Comparison of ENCODE assay signal across 20 cellular contexts in genomic region chr16:12780467-12780866, GRCh38.
"Had no signal": no experiment of that assay in that cellular context is flagged by ENCODE, and none has a peak within 500 bp of the region (broad histone marks: within the 10 kb centered on the region; RNA-seq: fewer than 3 reads in every experiment).

No MANE protein-coding gene starts in this region.

- ATAC-seq: foreskin keratinocyte, gastroesophageal sphincter, heart right ventricle, left cardiac atrium, left lung, left ventricle myocardium superior, lower lobe of right lung had no signal

- H3K36me3 ChIP-seq: colonic mucosa had no signal

- H3K27me3 ChIP-seq: colonic mucosa, dorsolateral prefrontal cortex, esophagus muscularis mucosa, foreskin keratinocyte, gastroesophageal sphincter, heart right ventricle, left lung had no signal

- FAIRE-seq: endothelial cell of umbilical vein, frontal cortex, islet of Langerhans, keratinocyte had no signal

- H3K27ac ChIP-seq: colonic mucosa, esophagus muscularis mucosa, foreskin keratinocyte, gastroesophageal sphincter, heart right ventricle, left lung, lower lobe of right lung had no signal

- H3K9me3 ChIP-seq: colonic mucosa had no signal

- DNase-seq: colonic mucosa; dermis blood vessel endothelial cell; dorsolateral prefrontal cortex; effector CD4-positive, alpha-beta T cell; effector memory CD4-positive, alpha-beta T cell; foreskin keratinocyte; heart right ventricle; hippocampal formation; left cardiac atrium; left lung; left ventricle myocardium superior; lower lobe of right lung; mesenchymal stem cell; midbrain had no signal

- H3K4me3 ChIP-seq: colonic mucosa, dorsolateral prefrontal cortex, esophagus muscularis mucosa, gastroesophageal sphincter, heart right ventricle, left lung, lower lobe of right lung had no signal

- H3K4me1 ChIP-seq: colonic mucosa, esophagus muscularis mucosa, foreskin keratinocyte, gastroesophageal sphincter, heart right ventricle, left lung, lower lobe of right lung had no signal
